32 cellular contexts compared by ENCODE assay signal in the genomic region with DNA sequence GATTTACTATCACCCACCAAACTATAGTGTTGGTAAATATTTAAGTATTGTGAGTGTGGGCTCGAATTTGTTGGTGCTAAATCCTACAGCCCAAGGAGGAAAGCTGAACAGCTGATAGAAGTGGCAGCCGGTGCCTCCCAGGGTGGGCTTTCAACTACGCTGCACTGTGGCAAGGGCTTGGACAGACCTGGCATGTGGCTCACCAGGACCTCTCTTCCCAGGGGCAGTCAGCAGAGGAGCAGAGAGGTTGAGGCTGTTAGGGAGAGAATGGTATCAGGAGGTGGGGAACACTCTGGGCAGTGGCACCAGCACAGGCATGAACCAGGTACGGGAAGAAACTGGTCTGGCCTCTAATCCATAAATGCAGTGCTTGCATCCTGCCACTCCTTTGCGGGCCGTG. TPM values are rescaled to one million over a fixed set of nuclear protein-coding genes. Genes with fewer than 3 reads are reported as not detected.
"Had no signal": no experiment of that assay in that cellular context is flagged by ENCODE, and none has a peak within 500 bp of the region (broad histone marks: within the 10 kb centered on the region; RNA-seq: fewer than 3 reads in every experiment).

No MANE protein-coding gene starts in this region.

- H3K27ac Mint-ChIP-seq: activated B cell treated with CpG ODN at 0.5 μM for 24 hours; activated CD8-positive, alpha-beta T cell treated with anti-CD3 and anti-CD28 coated beads for 36 hours; activated naive CD8-positive, alpha-beta T cell; activated T-helper 1 cell treated with anti-CD3 and anti-CD28 coated beads, Interleukin-12 subunit alpha, Interleukin-12 subunit beta, Interleukin-2, Interleukin-4 antibody, amounts not matched to agents 30 ng/mL and 10 ng/mL and 1 ng/mL, durations not matched to agents 14 hours and 24 hours and 36 hours; activated T-helper 2 cell treated with anti-CD3 and anti-CD28 coated beads, Interferon-gamma antibody, Interleukin-2, Interleukin-4, amounts not matched to agents 10 μg/mL and 5 μg/mL and 100 μg/mL, durations not matched to agents 14 hours and 24 hours and 36 hours; effector memory CD8-positive, alpha-beta T cell; T-helper 17 cell; T-helper 2 cell treated with Interferon-gamma antibody and Interleukin-4, amounts not matched to agents 5 μg/mL and 100 μg/mL, for 36 hours had no signal

- H3K9me3 Mint-ChIP-seq: activated B cell treated with CpG ODN at 0.5 μM for 24 hours; activated CD8-positive, alpha-beta T cell treated with anti-CD3 and anti-CD28 coated beads for 36 hours; activated T-helper 1 cell treated with anti-CD3 and anti-CD28 coated beads, Interleukin-12 subunit alpha, Interleukin-12 subunit beta, Interleukin-2, Interleukin-4 antibody, amounts not matched to agents 30 ng/mL and 10 ng/mL and 1 ng/mL, durations not matched to agents 14 hours and 24 hours and 36 hours; activated T-helper 2 cell treated with anti-CD3 and anti-CD28 coated beads, Interferon-gamma antibody, Interleukin-2, Interleukin-4, amounts not matched to agents 10 μg/mL and 5 μg/mL and 100 μg/mL, durations not matched to agents 14 hours and 24 hours and 36 hours; effector memory CD8-positive, alpha-beta T cell; T-helper 2 cell treated with Interferon-gamma antibody and Interleukin-4, amounts not matched to agents 5 μg/mL and 100 μg/mL, for 36 hours had no signal

- H3K36me3 Mint-ChIP-seq: activated naive CD8-positive, alpha-beta T cell had no signal

- H3K4me3 Mint-ChIP-seq: activated B cell treated with CpG ODN at 0.5 μM for 24 hours; activated CD8-positive, alpha-beta T cell treated with anti-CD3 and anti-CD28 coated beads for 36 hours; activated naive CD8-positive, alpha-beta T cell; activated T-helper 1 cell treated with anti-CD3 and anti-CD28 coated beads, Interleukin-12 subunit alpha, Interleukin-12 subunit beta, Interleukin-2, Interleukin-4 antibody, amounts not matched to agents 30 ng/mL and 10 ng/mL and 1 ng/mL, durations not matched to agents 14 hours and 24 hours and 36 hours; effector memory CD8-positive, alpha-beta T cell; T-helper 17 cell; T-helper 2 cell treated with Interferon-gamma antibody and Interleukin-4, amounts not matched to agents 5 μg/mL and 100 μg/mL, for 36 hours had no signal

- H3K4me3 ChIP-seq: esophagus muscularis mucosa, gastrocnemius medialis had no signal

- H3K27ac ChIP-seq: brain microvascular endothelial cell, esophagus muscularis mucosa, foreskin keratinocyte, gastrocnemius medialis, WERI-Rb-1 had no signal

- DNase-seq: activated B cell treated with CpG ODN at 0.5 μM for 24 hours; activated CD4-positive, alpha-beta T cell treated with anti-CD3 and anti-CD28 coated beads for 48 hours; activated CD4-positive, alpha-beta T cell treated with anti-CD3 and anti-CD28 coated beads, Interleukin-2, amount 50 U/mL, for 1 hour; activated CD4-positive, alpha-beta T cell treated with anti-CD3 and anti-CD28 coated beads, Interleukin-2, amount 50 U/mL, for 48 hours; activated CD8-positive, alpha-beta memory T cell treated with anti-CD3 and anti-CD28 coated beads for 24 hours; activated CD8-positive, alpha-beta T cell treated with anti-CD3 and anti-CD28 coated beads for 36 hours; activated gamma-delta T cell treated with Interleukin-2 at 50 U/mL for 16 hours; activated naive CD4-positive, alpha-beta T cell treated with anti-CD3 and anti-CD28 coated beads, Interleukin-2, amount 50 U/mL, for 16 hours; activated naive CD4-positive, alpha-beta T cell treated with Interleukin-2 at 50 U/mL for 16 hours; activated T-cell treated with anti-CD3 and anti-CD28 coated beads, Interleukin-2, amount 50 U/mL, for 48 hours; amniotic stem cell; anterior cingulate cortex; brain microvascular endothelial cell; caudate nucleus; cortex of kidney; dermis blood vessel endothelial cell; effector CD4-positive, alpha-beta T cell; effector memory CD8-positive, alpha-beta T cell; erythroblast; foreskin keratinocyte; gastrocnemius medialis; glutamatergic neuron; T-helper 1 cell; T-helper 17 cell; T1000; WERI-Rb-1 had no signal

- ATAC-seq: activated CD4-positive, CD25-positive, alpha-beta regulatory T cell treated with anti-CD3 and anti-CD28 coated beads, Interleukin-2, amount 50 U/mL, for 24 hours; activated CD8-positive, alpha-beta T cell treated with anti-CD3 and anti-CD28 coated beads for 36 hours; effector memory CD8-positive, alpha-beta T cell; foreskin keratinocyte; gastrocnemius medialis; T-helper 17 cell had no signal

- H3K4me1 Mint-ChIP-seq: activated B cell treated with CpG ODN at 0.5 μM for 24 hours, T-helper 17 cell had no signal

- H3K4me1 ChIP-seq: esophagus muscularis mucosa, foreskin keratinocyte, gastrocnemius medialis had no signal

- H3K36me3 ChIP-seq: brain microvascular endothelial cell, esophagus muscularis mucosa, gastrocnemius medialis had no signal

- H3K9me3 ChIP-seq: esophagus muscularis mucosa, gastrocnemius medialis had no signal

- H3K27me3 ChIP-seq: foreskin keratinocyte, gastrocnemius medialis had no signal

- H3K27me3 Mint-ChIP-seq: activated CD8-positive, alpha-beta T cell treated with anti-CD3 and anti-CD28 coated beads for 36 hours; activated naive CD8-positive, alpha-beta T cell had no signal

RNA-seq across cellular contexts. Expression of a gene that starts 44.6 kb away (rescaled TPM):
- total RNA-seq: activated T-helper 1 cell treated with anti-CD3 and anti-CD28 coated beads, Interleukin-12 subunit alpha, Interleukin-12 subunit beta, Interleukin-2, Interleukin-4 antibody, amounts not matched to agents 30 ng/mL and 10 ng/mL and 1 ng/mL, durations not matched to agents 14 hours and 24 hours and 36 hours; activated T-helper 2 cell treated with anti-CD3 and anti-CD28 coated beads, Interferon-gamma antibody, Interleukin-2, Interleukin-4, amounts not matched to agents 10 μg/mL and 5 μg/mL and 100 μg/mL, durations not matched to agents 14 hours and 24 hours and 36 hours had no signal
